Comparison of ENCODE assay signal across 11 cellular contexts in the genomic region with DNA sequence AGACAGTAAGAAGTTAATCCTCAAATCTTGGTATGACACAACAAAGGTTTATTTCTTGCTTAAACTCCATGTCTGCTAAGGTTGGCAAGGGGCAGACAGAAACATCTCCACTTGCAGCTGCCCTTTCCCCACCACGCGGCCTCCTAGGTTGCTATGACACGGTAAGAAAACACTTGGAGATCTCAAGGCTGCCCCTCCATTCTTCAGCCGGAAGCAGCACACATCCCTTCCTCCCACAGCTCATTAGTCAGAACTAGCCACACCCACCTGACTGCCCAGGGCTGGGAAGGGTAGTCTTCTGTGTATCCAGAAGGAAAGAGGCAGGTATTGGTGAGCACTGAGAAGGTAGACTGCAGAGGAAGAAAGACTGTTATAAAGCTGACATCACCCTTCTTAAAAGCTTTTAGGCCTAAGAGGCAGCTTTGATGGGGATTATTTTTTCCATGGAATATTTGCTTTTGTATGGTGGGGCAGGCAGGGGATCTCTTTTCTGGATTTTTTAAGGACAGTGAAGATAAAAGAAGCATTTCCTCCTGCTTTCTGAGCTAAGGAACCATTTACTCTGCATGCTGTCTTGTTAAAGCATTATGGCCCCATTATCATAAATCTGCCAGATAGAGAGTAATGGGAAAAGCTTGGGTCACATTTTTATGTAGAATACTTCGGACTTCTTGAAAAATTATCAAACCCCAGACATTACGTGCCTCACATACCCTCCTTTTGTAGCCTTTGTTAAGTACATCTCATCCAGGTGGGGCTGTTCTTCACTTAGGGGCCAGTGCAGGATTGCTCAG. TPM values are rescaled to one million over a fixed set of nuclear protein-coding genes. Genes with fewer than 3 reads are reported as not detected.
DNase-seq lines count a peak whose midpoint lies in the region; FAIRE-seq and TF ChIP-seq lines count a peak whose summit lies in the region.
"Had no signal": no experiment of that assay in that cellular context is flagged by ENCODE, and none has a peak within 500 bp of the region (broad histone marks: within the 10 kb centered on the region; RNA-seq: fewer than 3 reads in every experiment).

No MANE protein-coding gene starts in this region.

- WGBS in testis, 2 donors: 35 to 61% methylated on average over 6 of the region's 6 CpGs

- H3K27me3 ChIP-seq in A673 (replicated peaks; ENCODE audit: insufficient read depth, low read depth, low read length, poor library complexity) (no peaks in the 10 kb centered on the region), astrocyte (ENCODE audit: insufficient read depth, low read length) (no peaks in the 10 kb centered on the region), testis (no peaks in the 10 kb centered on the region)

- no peaks in the 10 kb centered on the region for H3K27me3 Mint-ChIP-seq in astrocyte (ENCODE audit: low read depth, unreplicated experiment)

- FAIRE-seq in astrocyte (lab: Jason Lieb, UNC): no peak

- H3K9ac ChIP-seq in astrocyte (ENCODE audit: low read length): no peak overlapping the region

- H3K9me3 ChIP-seq in A673 (ENCODE audit: low read depth, low read length, poor library complexity, severe bottlenecking) (no peaks in the 10 kb centered on the region), astrocyte (ENCODE audit: insufficient read depth, low read depth, low read length) (no peaks in the 10 kb centered on the region), testis (no peaks in the 10 kb centered on the region)

- H3K4me1 Mint-ChIP-seq in astrocyte (ENCODE audit: low read depth, unreplicated experiment): peaks cover 4% of the 10 kb centered on the region

- H3K36me3 ChIP-seq in A673 (ENCODE audit: insufficient read depth, low read length, poor library complexity, severe bottlenecking) (no peaks in the 10 kb centered on the region), astrocyte (ENCODE audit: insufficient read depth, low read length) (no peaks in the 10 kb centered on the region), testis (ENCODE audit: low read depth, missing control alignments) (no peaks in the 10 kb centered on the region)

- peak overlapping the region; percentile 47 for H2AFZ ChIP-seq in astrocyte (ENCODE audit: low read depth, low read length)

- H3K4me3 Mint-ChIP-seq in astrocyte (ENCODE audit: unreplicated experiment): no peak overlapping the region

- POLR2A ChIA-PET in A673 (lab: Charles Lee; ENCODE audit: low non-redundant PET): no interaction called here

- H3K27ac Mint-ChIP-seq in astrocyte (ENCODE audit: unreplicated experiment): no peak overlapping the region

- no peak overlapping the region for H3K4me3 ChIP-seq in A673 (ENCODE audit: low read depth, low read length, poor library complexity, severe bottlenecking)
- no peak overlapping the region for H3K4me3 ChIP-seq in HFF-Myc (replicated peaks; ENCODE audit: low read depth, low read length)
- no peak overlapping the region for H3K4me3 ChIP-seq in astrocyte (ENCODE audit: insufficient read depth, low read depth, low read length)
- H3K4me3 ChIP-seq in testis: no peak overlapping the region

- peak overlapping the region; percentile 15 for H3K4me2 ChIP-seq in astrocyte (ENCODE audit: low read length)

- intact Hi-C loops in A673 (cut with micrococcal nuclease; ENCODE audit: unreplicated experiment) (no loop called here), testis (cut with DNase I; ENCODE audit: low total_unique reads) (no loop called here)

- H3K27ac ChIP-seq in A673 (ENCODE audit: low read depth, low read length, poor library complexity, severe bottlenecking) (no peak overlapping the region), astrocyte (ENCODE audit: low read depth, low read length) (no peak overlapping the region), testis (no peak overlapping the region)

- no peaks in the 10 kb centered on the region for H4K20me1 ChIP-seq in astrocyte (ENCODE audit: insufficient read depth, low read length)

- DNase-seq in A673 (ENCODE audit: low spot score) (peak; percentile 51), HFF-Myc (ENCODE audit: extremely low read depth, low read depth) (peak; percentile 32), astrocyte (ENCODE audit: low read depth) (no peak), islet precursor cell (peak; percentile 79), DMS79 treated with DMSO at 0.1 percent for 48 hours (lab: John Stamatoyannopoulos, UW) (no peak), UCSD-AML1 (lab: John Stamatoyannopoulos, UW; ENCODE audit: unreplicated experiment) (no peak), testis (no peak)
- DNase-seq in central memory CD4-positive, alpha-beta T cell: no peak
- DNase-seq: AML-193, MM.1S, T-helper 2 cell had no signal

- no peaks in the 10 kb centered on the region for H3K4me1 ChIP-seq in A673 (ENCODE audit: insufficient read depth, low read length, poor library complexity, severe bottlenecking)
- H3K4me1 ChIP-seq in astrocyte (ENCODE audit: insufficient read depth, low read length): no peaks in the 10 kb centered on the region
- no peaks in the 10 kb centered on the region for H3K4me1 ChIP-seq in testis

- H3K79me2 ChIP-seq in astrocyte (ENCODE audit: insufficient read depth, low read length): no peaks in the 10 kb centered on the region

- TF ChIP-seq CTCF in A673 (conservative IDR thresholded peaks at IDR 0.05; ENCODE audit: low read depth, low read length) (no peak), HFF-Myc (IDR thresholded peaks at IDR 0.05; ENCODE audit: low read depth, low read length, missing control alignments) (no peak), astrocyte (IDR thresholded peaks at IDR 0.05; ENCODE audit: insufficient read depth, low read depth, low read length) (no peak), testis (IDR thresholded peaks at IDR 0.05) (no peak)

- H3K36me3 Mint-ChIP-seq in astrocyte (ENCODE audit: low read depth, unreplicated experiment): no peaks in the 10 kb centered on the region

- CTCF ChIA-PET in A673 (lab: Charles Lee): interaction anchor here (0.6 kb wide), 1 partner anchor 152 kb away, joined by 3 read pairs; the partner anchor contains the start of gene CEP162

- TF ChIP-seq POLR2A in testis (IDR thresholded peaks at IDR 0.05): no peak

- BruUV-seq in A673 (replicated peaks; lab: Mats Ljungman, UMichigan): no TSS peak

- peaks cover 7% of the 10 kb centered on the region for H3K9me3 Mint-ChIP-seq in astrocyte (ENCODE audit: unreplicated experiment)

RNA-seq across cellular contexts. Expression of gene MRAP2, which starts 41.6 kb away (rescaled TPM):
- total RNA-seq in A673 (2021): 0.34 and 0.55 TPM in 2 replicates
- 0.12 and 0.20 TPM in 2 replicates for total RNA-seq in astrocyte
- 1 to 10 TPM; 3.2 to 5.4 TPM for total RNA-seq in testis
- polyA plus RNA-seq in testis (ENCODE audit: insufficient read depth, low read depth, low replicate concordance): 4.1 TPM

Comparison
In these comparisons a context has a peak if more than half of its experiments do, and no peak if none do; other contexts are left out.
1. DNase-seq: peak in A673 (single experiment), HFF-Myc (single experiment) and islet precursor cell (single experiment); none in astrocyte (single experiment), DMS79 treated with DMSO at 0.1 percent for 48 hours (single experiment), UCSD-AML1 (single experiment), central memory CD4-positive, alpha-beta T cell (single experiment) and testis (single experiment).